Comparison of ENCODE assay signal across 26 cellular contexts in the genomic region with DNA sequence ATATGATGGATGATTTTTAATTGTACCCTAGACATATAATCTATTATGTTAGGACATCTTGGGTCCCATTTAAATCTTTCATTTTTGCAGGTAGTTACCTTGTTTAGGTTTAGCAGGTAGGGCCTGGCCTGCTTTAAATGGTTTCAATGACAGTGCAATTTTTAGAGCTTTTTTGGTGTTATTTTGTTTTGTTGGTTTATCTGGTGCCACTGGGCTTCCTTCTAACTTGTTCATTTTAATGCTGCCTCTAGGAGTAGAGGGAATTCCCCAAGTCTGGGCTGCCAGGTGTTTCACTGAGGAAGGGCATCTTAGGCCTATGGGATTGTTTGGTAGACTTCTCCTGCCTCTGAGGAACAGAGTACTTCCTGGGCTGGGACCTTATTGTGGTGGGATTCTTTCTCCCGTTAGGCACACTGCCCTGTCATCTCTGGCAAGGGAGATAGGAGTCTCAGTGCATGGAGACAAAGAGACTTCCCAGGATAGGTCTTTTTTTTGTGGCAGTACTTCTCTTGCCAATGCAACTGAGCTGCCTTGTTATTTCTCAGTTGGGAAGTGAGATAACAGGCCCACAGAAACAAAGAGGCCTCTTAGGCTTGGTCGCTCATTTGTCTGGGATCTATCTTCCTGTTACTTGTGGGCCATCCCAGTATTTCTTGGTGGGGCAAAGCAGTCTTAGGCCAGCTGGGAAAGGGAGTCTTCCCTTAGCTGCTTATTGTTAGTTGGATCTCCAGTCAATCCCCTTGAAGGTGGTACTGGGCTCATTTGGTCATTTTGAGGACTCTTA.
A peak's percentile ranks its signal among the peaks of the same experiment; 100 is the strongest.
DNase-seq lines count a peak whose midpoint lies in the region; ATAC-seq, FAIRE-seq and TF ChIP-seq lines count a peak whose summit lies in the region.
"Had no signal": no experiment of that assay in that cellular context is flagged by ENCODE, and none has a peak within 500 bp of the region (broad histone marks: within the 10 kb centered on the region; RNA-seq: fewer than 3 reads in every experiment).

No MANE protein-coding gene starts in this region.

- no peaks in the 10 kb centered on the region for H3K9me1 ChIP-seq in IMR-90 (ENCODE audit: insufficient read depth, low read length)

- no peak overlapping the region for H3K4me3 ChIP-seq in IMR-90 (ENCODE audit: insufficient read depth, low read depth, low read length)
- H3K4me3 ChIP-seq in kidney (ENCODE audit: low read length in 2 of 2) = no peak overlapping the region
- H3K4me3 ChIP-seq: MG63, SJCRH30 had no signal

- H3K56ac ChIP-seq in IMR-90 (ENCODE audit: extremely low read depth, insufficient read depth, low read length) = no peak overlapping the region

- no peak overlapping the region for H3K18ac ChIP-seq in IMR-90 (ENCODE audit: low read depth, low read length)

- no peaks in the 10 kb centered on the region for H3K27me3 ChIP-seq in IMR-90 (ENCODE audit: control insufficient read depth, insufficient read depth, low read length)
- H3K27me3 ChIP-seq: MG63, SJCRH30 had no signal

- no peak overlapping the region for H3K4ac ChIP-seq in IMR-90 (ENCODE audit: low read depth, low read length)

- H2AK9ac ChIP-seq in IMR-90 (replicated peaks; ENCODE audit: low read depth, low read length, poor library complexity) = no peak overlapping the region

- TF ChIP-seq CTCF in IMR-90 (conservative IDR thresholded peaks at IDR 0.05; ENCODE audit: low read depth, low read length) = no peak
- TF ChIP-seq CTCF in progenitor cell of endocrine pancreas (IDR thresholded peaks at IDR 0.05; ENCODE audit: unreplicated experiment) = no peak
- TF ChIP-seq CTCF in GM10248 (IDR thresholded peaks at IDR 0.05; ENCODE audit: control extremely low read depth, extremely low read depth, low read depth, missing control alignments) = no peak
- TF ChIP-seq CTCF in kidney (IDR thresholded peaks at IDR 0.05; ENCODE audit: borderline replicate concordance, extremely low read depth, insufficient read depth) = no peak

- H3K9me3 ChIP-seq in IMR-90 (ENCODE audit: control insufficient read depth, insufficient read depth, low read length) (no peaks in the 10 kb centered on the region), kidney (ENCODE audit: control insufficient read depth in 1 of 2, low read length in 2 of 2) (no peaks in the 10 kb centered on the region)
- H3K9me3 ChIP-seq: MG63, SJCRH30 had no signal

- H4K91ac ChIP-seq in IMR-90 (ENCODE audit: insufficient read depth, low read depth, low read length) = no peak overlapping the region

- TF ChIP-seq POLR2A in GM12891 (IDR thresholded peaks at IDR 0.05; ENCODE audit: low read depth, low read length) (no peak), IMR-90 (IDR thresholded peaks at IDR 0.05; ENCODE audit: low read depth, low read length) (no peak)

- intact Hi-C loops in IMR-90 (cut with micrococcal nuclease) (no loop called here), kidney (cut with DNase I) (no loop called here)

- WGBS in IMR-90 (ENCODE audit: extremely low coverage in 2 of 2, insufficient read length in 1 of 2), 2 experiments = no CpG with 5 or more reads among the region's 2 CpGs

- no peak overlapping the region for H4K8ac ChIP-seq in IMR-90 (ENCODE audit: low read depth in 2 of 2, low read length in 2 of 2)

- ATAC-seq in IMR-90 (ENCODE audit: low read depth) = no peak
- ATAC-seq in effector memory CD8-positive, alpha-beta T cell (replicated peaks) = no peak
- ATAC-seq: CD8-positive, alpha-beta T cell; PC-3; SK-N-SH treated with all-trans-retinoic acid at 6 μM for 48 hours had no signal

- H3K9ac ChIP-seq in IMR-90 (ENCODE audit: low read depth, low read length) (no peak overlapping the region), kidney (ENCODE audit: low read length in 2 of 2) (no peak overlapping the region)

- H3K27ac Mint-ChIP-seq in progenitor cell of endocrine pancreas = peak overlapping the region; percentile 14
- H3K27ac Mint-ChIP-seq in effector memory CD8-positive, alpha-beta T cell = no peak overlapping the region
- H3K27ac Mint-ChIP-seq: B cell; CD8-positive, alpha-beta T cell had no signal

- POLR2A ChIA-PET in IMR-90 (lab: Charles Lee; ENCODE audit: unreplicated experiment) (no interaction called here), GM10248 (lab: Yijun Ruan, JAX) (no interaction called here)

- no peak overlapping the region for H2BK20ac ChIP-seq in IMR-90 (ENCODE audit: low read depth, low read length)

- no peak overlapping the region for H3K4me2 ChIP-seq in IMR-90 (ENCODE audit: low read depth, low read length)

- H3K14ac ChIP-seq in IMR-90 (replicated peaks; ENCODE audit: low read depth, low read length) = no peak overlapping the region

- H3K36me3 ChIP-seq in IMR-90 (ENCODE audit: control insufficient read depth, insufficient read depth, low read length) (no peaks in the 10 kb centered on the region), kidney (ENCODE audit: control insufficient read depth in 1 of 2, insufficient read depth in 2 of 2, low read length in 2 of 2) (no peaks in the 10 kb centered on the region)
- H3K36me3 ChIP-seq: MG63, SJCRH30 had no signal

- H3K4me1 ChIP-seq in IMR-90 (ENCODE audit: control insufficient read depth, insufficient read depth, low read length) (no peaks in the 10 kb centered on the region), kidney (ENCODE audit: control insufficient read depth in 1 of 2, insufficient read depth in 1 of 2, low read depth in 1 of 2, low read length in 2 of 2) (no peaks in the 10 kb centered on the region)
- H3K4me1 ChIP-seq: SJCRH30 had no signal

- no peak overlapping the region for H2BK15ac ChIP-seq in IMR-90 (ENCODE audit: low read depth, low read length)

- CTCF ChIA-PET in IMR-90 (lab: Yijun Ruan, JAX) = interaction anchor here (1.0 kb wide), 1 partner anchor 1738 kb away, joined by 3 read pairs; no protein-coding TSS in a partner anchor
- CTCF ChIA-PET in GM10248 (lab: Yijun Ruan, JAX) = interaction anchor here (0.8 to 2.3 kb wide), 2 partner anchors 13 to 14 kb away, joined by 3 to 6 read pairs; no protein-coding TSS in a partner anchor

- no peaks in the 10 kb centered on the region; the same call in 1 of the 2 replicates for H4K20me1 ChIP-seq in IMR-90 (ENCODE audit: insufficient read depth, low read length)

- no peak overlapping the region for H2AFZ ChIP-seq in IMR-90 (replicated peaks; ENCODE audit: low read length, poor library complexity)

- BruUV-seq in IMR-90 (replicated peaks; lab: Mats Ljungman, UMichigan) = no TSS peak

- no peak for TF ChIP-seq RAD21 in IMR-90 (IDR thresholded peaks at IDR 0.05; ENCODE audit: low read length)

- H3K4me3 Mint-ChIP-seq in progenitor cell of endocrine pancreas (ENCODE audit: low read depth) = peak overlapping the region; percentile 7
- no peak overlapping the region for H3K4me3 Mint-ChIP-seq in effector memory CD8-positive, alpha-beta T cell
- H3K4me3 Mint-ChIP-seq: B cell; CD8-positive, alpha-beta T cell had no signal

- no peak overlapping the region for H4K5ac ChIP-seq in IMR-90 (ENCODE audit: low read depth, low read length)

- in situ Hi-C loops in IMR-90 (cut with MboI; ENCODE audit: low sequenced_read_pairs) = no loop called here

- H3K4me1 Mint-ChIP-seq in progenitor cell of endocrine pancreas (ENCODE audit: low read depth) = peaks cover 17% of the 10 kb centered on the region
- H3K4me1 Mint-ChIP-seq in effector memory CD8-positive, alpha-beta T cell (ENCODE audit: low read depth in 2 of 2) = peaks cover 3 to 4% of the 10 kb centered on the region in 2 donors

- no peaks in the 10 kb centered on the region for H3K27me3 Mint-ChIP-seq in progenitor cell of endocrine pancreas
- no peaks in the 10 kb centered on the region for H3K27me3 Mint-ChIP-seq in effector memory CD8-positive, alpha-beta T cell
- H3K27me3 Mint-ChIP-seq: B cell had no signal

- FAIRE-seq in GM12891 (lab: Jason Lieb, UNC) = peak; percentile 48
- no peak for FAIRE-seq in kidney (lab: Jason Lieb, UNC)
- FAIRE-seq: GM19239 had no signal

- no peaks in the 10 kb centered on the region for H3K9me3 Mint-ChIP-seq in progenitor cell of endocrine pancreas (ENCODE audit: low read depth)
- H3K9me3 Mint-ChIP-seq in effector memory CD8-positive, alpha-beta T cell = no peaks in the 10 kb centered on the region
- H3K9me3 Mint-ChIP-seq: CD8-positive, alpha-beta T cell had no signal

- peaks cover 0 to 13% of the 10 kb centered on the region in 2 experiments; a peak in 2 of 4 replicates for H3K79me1 ChIP-seq in IMR-90 (ENCODE audit: low read depth in 1 of 2, low read length in 2 of 2)

- H2BK120ac ChIP-seq in IMR-90 (ENCODE audit: low read depth, low read length) = no peak overlapping the region

- dilution Hi-C loops in IMR-90 (cut with HindIII; ENCODE audit: low sequenced_read_pairs, unreplicated experiment) = no loop called here

- H3K27ac ChIP-seq in IMR-90 (ENCODE audit: insufficient read depth, low read length) (no peak overlapping the region), kidney (ENCODE audit: low read depth in 2 of 2, low read length in 2 of 2) (no peak overlapping the region)
- H3K27ac ChIP-seq: C4-2B, SJCRH30 had no signal

- H3K23ac ChIP-seq in IMR-90 (ENCODE audit: low read depth, low read length) = no peak overlapping the region

- DNase-seq in GM12891 (ENCODE audit: insufficient read length, low spot score) = no peak
- no peak for DNase-seq in IMR-90
- peak; percentile 13 for DNase-seq in iPS-NIHi7 (ENCODE audit: extremely low spot score)
- DNase-seq in progenitor cell of endocrine pancreas (ENCODE audit: low spot score, unreplicated experiment) = no peak
- DNase-seq in GM10248 (ENCODE audit: extremely low spot score) = no peak
- no peak for DNase-seq in effector memory CD8-positive, alpha-beta T cell
- DNase-seq in kidney = no peak
- DNase-seq: CD8-positive, alpha-beta T cell; DMS 273 treated with DMSO at 0.1 percent for 48 hours; DMS79; EL; GDM1; H7; KBM-7; MG63; NCI-H2029; NCI-H446; NCI-H524 treated with DMSO at 0.1 percent for 48 hours; NCI-H82; NK-92 treated with Interleukin-12 subunit alpha and Interleukin-12 subunit beta, amount 100 ng/mL, for 24 hours; PC-3; SJCRH30 had no signal

- no peaks in the 10 kb centered on the region for H3K36me3 Mint-ChIP-seq in progenitor cell of endocrine pancreas (ENCODE audit: insufficient read depth)
- no peaks in the 10 kb centered on the region for H3K36me3 Mint-ChIP-seq in effector memory CD8-positive, alpha-beta T cell (ENCODE audit: insufficient read depth)
- H3K36me3 Mint-ChIP-seq: CD8-positive, alpha-beta T cell had no signal

- H2BK5ac ChIP-seq in IMR-90 (ENCODE audit: low read depth, low read length, poor library complexity, severe bottlenecking) = no peak overlapping the region

- H2AK5ac ChIP-seq in IMR-90 (ENCODE audit: low read depth, low read length) = no peak overlapping the region

TF ChIP-seq in GM12891, 5 proteins besides CTCF, POLR2A, EP300 and RAD21 (continues in another document):
- TF ChIP-seq SPI1 (IDR thresholded peaks at IDR 0.05; ENCODE audit: low read depth, low read length) (no peak), POU2F2 (IDR thresholded peaks at IDR 0.05; ENCODE audit: low read depth, low read length) (no peak), TAF1 (IDR thresholded peaks at IDR 0.05; ENCODE audit: low read depth, low read length) (no peak), PAX5 (IDR thresholded peaks at IDR 0.05; ENCODE audit: insufficient read depth, low read length, severe bottlenecking) (no peak)

TF ChIP-seq in IMR-90, 13 proteins besides CTCF, POLR2A, EP300 and RAD21:
- TF ChIP-seq NFE2L2 (IDR thresholded peaks at IDR 0.05; ENCODE audit: low read depth, low read length) (peak; percentile 6; the same call in 1 of the 2 replicates), MAFK (IDR thresholded peaks at IDR 0.05; ENCODE audit: low read depth, low read length) (no peak)
TF ChIP-seq in IMR-90: peak in this region for 1.
